Comparison of ENCODE assay signal across 1 cellular context in the genomic region with DNA sequence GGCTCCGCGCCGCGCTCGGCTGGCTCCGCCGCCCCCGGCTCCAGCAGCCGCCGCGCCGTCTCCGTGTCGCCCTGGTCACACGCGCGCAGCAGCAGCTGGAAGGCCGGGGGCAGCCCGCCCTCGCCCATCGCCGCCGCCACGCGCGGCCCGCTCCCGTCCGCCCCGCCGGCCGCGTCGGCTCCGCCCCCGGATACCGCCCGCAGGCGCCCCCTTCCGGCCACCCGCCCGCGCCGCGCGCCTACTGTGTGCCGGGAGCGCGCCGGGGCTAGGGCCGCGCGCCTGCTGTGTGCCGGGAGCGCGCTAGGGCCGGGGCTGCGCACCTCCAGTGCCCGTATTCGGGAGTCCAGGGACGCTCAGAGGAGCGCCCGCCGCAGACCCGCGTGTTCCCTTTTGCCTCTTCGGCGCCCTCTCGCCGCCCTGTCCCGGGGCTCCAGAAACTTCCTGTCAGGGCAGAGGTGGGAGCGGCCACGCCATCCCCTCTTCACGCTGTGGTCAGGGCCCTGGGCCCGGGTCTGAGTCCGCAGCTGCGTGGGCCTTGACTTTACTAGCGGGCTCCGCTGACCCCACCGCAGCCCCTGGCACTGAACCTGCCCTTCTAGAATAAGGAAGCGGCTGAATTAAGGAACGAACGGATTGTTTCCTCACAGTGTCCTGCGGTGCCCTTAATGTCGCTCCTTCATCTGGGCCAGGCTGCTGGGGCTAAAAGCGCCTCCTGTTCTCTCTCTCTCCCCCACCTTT.
TF ChIP-seq lines count a peak whose summit lies in the region.

A gene (minus strand): TSS at position 192 of the 738 bp plus-strand sequence. CDS start 64 bp downstream, at position 128.

TF ChIP-seq in HepG2, 621 proteins besides CTCF, POLR2A, EP300 and RAD21 (continued from another document):
- TF ChIP-seq, protein P1, sequence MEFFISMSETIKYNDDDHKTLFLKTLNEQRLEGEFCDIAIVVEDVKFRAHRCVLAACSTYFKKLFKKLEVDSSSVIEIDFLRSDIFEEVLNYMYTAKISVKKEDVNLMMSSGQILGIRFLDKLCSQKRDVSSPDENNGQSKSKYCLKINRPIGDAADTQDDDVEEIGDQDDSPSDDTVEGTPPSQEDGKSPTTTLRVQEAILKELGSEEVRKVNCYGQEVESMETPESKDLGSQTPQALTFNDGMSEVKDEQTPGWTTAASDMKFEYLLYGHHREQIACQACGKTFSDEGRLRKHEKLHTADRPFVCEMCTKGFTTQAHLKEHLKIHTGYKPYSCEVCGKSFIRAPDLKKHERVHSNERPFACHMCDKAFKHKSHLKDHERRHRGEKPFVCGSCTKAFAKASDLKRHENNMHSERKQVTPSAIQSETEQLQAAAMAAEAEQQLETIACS (CRISPR knock-in tag; IDR thresholded peaks at IDR 0.05), result peak; percentile 96
- TF ChIP-seq, protein P2, sequence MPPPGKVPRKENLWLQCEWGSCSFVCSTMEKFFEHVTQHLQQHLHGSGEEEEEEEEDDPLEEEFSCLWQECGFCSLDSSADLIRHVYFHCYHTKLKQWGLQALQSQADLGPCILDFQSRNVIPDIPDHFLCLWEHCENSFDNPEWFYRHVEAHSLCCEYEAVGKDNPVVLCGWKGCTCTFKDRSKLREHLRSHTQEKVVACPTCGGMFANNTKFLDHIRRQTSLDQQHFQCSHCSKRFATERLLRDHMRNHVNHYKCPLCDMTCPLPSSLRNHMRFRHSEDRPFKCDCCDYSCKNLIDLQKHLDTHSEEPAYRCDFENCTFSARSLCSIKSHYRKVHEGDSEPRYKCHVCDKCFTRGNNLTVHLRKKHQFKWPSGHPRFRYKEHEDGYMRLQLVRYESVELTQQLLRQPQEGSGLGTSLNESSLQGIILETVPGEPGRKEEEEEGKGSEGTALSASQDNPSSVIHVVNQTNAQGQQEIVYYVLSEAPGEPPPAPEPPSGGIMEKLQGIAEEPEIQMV (CRISPR knock-in tag; IDR thresholded peaks at IDR 0.05; ENCODE audit: low read depth), result no peak
- TF ChIP-seq, protein P3, sequence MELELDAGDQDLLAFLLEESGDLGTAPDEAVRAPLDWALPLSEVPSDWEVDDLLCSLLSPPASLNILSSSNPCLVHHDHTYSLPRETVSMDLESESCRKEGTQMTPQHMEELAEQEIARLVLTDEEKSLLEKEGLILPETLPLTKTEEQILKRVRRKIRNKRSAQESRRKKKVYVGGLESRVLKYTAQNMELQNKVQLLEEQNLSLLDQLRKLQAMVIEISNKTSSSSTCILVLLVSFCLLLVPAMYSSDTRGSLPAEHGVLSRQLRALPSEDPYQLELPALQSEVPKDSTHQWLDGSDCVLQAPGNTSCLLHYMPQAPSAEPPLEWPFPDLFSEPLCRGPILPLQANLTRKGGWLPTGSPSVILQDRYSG (CRISPR knock-in tag; IDR thresholded peaks at IDR 0.05), result peak; percentile 71; the same call in 1 of the 2 replicates
- TF ChIP-seq ZNF558 (CRISPR knock-in tag; IDR thresholded peaks at IDR 0.05; ENCODE audit: borderline replicate concordance) (no peak), RCOR2 (CRISPR knock-in tag; IDR thresholded peaks at IDR 0.05) (no peak), TBX3 (IDR thresholded peaks at IDR 0.05; ENCODE audit: borderline replicate concordance) (no peak), ZFY (CRISPR knock-in tag; IDR thresholded peaks at IDR 0.05) (peak; percentile 56), KDM5B (CRISPR knock-in tag; IDR thresholded peaks at IDR 0.05; ENCODE audit: borderline replicate concordance) (0 out of 2 replicates have a peak, but pooled peaks have one; percentile 3), ATM (IDR thresholded peaks at IDR 0.05; ENCODE audit: borderline replicate concordance) (no peak), HDAC2 (CRISPR knock-in tag; IDR thresholded peaks at IDR 0.05) (no peak), PHF8 (CRISPR knock-in tag; IDR thresholded peaks at IDR 0.05) (0 out of 2 replicates have a peak, but pooled peaks have one; percentile 13), ZFP36 (IDR thresholded peaks at IDR 0.05; ENCODE audit: borderline replicate concordance, low read depth, low read length, partially characterized antibody) (no peak), ZNF564 (CRISPR knock-in tag; IDR thresholded peaks at IDR 0.05) (no peak), BHLHE40 (IDR thresholded peaks at IDR 0.05; ENCODE audit: low read length) (no peak), PAX8 (CRISPR knock-in tag; IDR thresholded peaks at IDR 0.05; ENCODE audit: borderline replicate concordance) (no peak), SKI (IDR thresholded peaks at IDR 0.05; ENCODE audit: partially characterized antibody) (no peak), ZNF431 (CRISPR knock-in tag; IDR thresholded peaks at IDR 0.05; ENCODE audit: borderline replicate concordance, low read depth) (0 out of 2 replicates have a peak, but pooled peaks have one; percentile 34), IRF2 (CRISPR knock-in tag; IDR thresholded peaks at IDR 0.05) (no peak), GABPA (IDR thresholded peaks at IDR 0.05; ENCODE audit: low read depth, low read length) (peak; percentile 41; the same call in 1 of the 2 replicates), GABPA (CRISPR knock-in tag; IDR thresholded peaks at IDR 0.05; ENCODE audit: low read depth) (no peak), ZNF563 (CRISPR knock-in tag; IDR thresholded peaks at IDR 0.05) (0 out of 2 replicates have a peak, but pooled peaks have one; percentile 8)
- TF ChIP-seq, protein P4, sequence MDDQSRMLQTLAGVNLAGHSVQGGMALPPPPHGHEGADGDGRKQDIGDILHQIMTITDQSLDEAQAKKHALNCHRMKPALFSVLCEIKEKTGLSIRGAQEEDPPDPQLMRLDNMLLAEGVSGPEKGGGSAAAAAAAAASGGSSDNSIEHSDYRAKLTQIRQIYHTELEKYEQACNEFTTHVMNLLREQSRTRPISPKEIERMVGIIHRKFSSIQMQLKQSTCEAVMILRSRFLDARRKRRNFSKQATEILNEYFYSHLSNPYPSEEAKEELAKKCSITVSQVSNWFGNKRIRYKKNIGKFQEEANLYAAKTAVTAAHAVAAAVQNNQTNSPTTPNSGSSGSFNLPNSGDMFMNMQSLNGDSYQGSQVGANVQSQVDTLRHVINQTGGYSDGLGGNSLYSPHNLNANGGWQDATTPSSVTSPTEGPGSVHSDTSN (CRISPR knock-in tag; IDR thresholded peaks at IDR 0.05; ENCODE audit: borderline replicate concordance), result no peak
- TF ChIP-seq, protein P5, sequence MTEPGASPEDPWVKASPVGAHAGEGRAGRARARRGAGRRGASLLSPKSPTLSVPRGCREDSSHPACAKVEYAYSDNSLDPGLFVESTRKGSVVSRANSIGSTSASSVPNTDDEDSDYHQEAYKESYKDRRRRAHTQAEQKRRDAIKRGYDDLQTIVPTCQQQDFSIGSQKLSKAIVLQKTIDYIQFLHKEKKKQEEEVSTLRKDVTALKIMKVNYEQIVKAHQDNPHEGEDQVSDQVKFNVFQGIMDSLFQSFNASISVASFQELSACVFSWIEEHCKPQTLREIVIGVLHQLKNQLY (CRISPR knock-in tag; IDR thresholded peaks at IDR 0.05), result no peak
- TF ChIP-seq, protein P6, sequence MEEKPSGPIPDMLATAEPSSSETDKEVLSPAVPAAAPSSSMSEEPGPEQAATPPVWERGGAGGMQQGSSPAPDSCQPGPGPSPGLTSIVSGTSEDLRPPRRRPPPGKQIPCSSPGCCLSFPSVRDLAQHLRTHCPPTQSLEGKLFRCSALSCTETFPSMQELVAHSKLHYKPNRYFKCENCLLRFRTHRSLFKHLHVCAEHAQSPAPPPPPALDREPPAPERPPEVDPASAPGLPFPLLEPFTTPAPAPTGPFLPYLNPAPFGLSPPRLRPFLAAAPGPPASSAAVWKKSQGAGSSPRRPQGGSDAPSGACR (CRISPR knock-in tag; IDR thresholded peaks at IDR 0.05), result no peak
- TF ChIP-seq, protein P7, sequence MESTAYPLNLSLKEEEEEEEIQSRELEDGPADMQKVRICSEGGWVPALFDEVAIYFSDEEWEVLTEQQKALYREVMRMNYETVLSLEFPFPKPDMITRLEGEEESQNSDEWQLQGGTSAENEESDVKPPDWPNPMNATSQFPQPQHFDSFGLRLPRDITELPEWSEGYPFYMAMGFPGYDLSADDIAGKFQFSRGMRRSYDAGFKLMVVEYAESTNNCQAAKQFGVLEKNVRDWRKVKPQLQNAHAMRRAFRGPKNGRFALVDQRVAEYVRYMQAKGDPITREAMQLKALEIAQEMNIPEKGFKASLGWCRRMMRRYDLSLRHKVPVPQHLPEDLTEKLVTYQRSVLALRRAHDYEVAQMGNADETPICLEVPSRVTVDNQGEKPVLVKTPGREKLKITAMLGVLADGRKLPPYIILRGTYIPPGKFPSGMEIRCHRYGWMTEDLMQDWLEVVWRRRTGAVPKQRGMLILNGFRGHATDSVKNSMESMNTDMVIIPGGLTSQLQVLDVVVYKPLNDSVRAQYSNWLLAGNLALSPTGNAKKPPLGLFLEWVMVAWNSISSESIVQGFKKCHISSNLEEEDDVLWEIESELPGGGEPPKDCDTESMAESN (CRISPR knock-in tag; conservative IDR thresholded peaks at IDR 0.05), result no peak
- TF ChIP-seq, protein P8, sequence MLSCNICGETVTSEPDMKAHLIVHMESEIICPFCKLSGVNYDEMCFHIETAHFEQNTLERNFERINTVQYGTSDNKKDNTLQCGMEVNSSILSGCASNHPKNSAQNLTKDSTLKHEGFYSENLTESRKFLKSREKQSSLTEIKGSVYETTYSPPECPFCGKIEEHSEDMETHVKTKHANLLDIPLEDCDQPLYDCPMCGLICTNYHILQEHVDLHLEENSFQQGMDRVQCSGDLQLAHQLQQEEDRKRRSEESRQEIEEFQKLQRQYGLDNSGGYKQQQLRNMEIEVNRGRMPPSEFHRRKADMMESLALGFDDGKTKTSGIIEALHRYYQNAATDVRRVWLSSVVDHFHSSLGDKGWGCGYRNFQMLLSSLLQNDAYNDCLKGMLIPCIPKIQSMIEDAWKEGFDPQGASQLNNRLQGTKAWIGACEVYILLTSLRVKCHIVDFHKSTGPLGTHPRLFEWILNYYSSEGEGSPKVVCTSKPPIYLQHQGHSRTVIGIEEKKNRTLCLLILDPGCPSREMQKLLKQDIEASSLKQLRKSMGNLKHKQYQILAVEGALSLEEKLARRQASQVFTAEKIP (CRISPR knock-in tag; IDR thresholded peaks at IDR 0.05; ENCODE audit: borderline replicate concordance), result no peak
- TF ChIP-seq, protein P9, sequence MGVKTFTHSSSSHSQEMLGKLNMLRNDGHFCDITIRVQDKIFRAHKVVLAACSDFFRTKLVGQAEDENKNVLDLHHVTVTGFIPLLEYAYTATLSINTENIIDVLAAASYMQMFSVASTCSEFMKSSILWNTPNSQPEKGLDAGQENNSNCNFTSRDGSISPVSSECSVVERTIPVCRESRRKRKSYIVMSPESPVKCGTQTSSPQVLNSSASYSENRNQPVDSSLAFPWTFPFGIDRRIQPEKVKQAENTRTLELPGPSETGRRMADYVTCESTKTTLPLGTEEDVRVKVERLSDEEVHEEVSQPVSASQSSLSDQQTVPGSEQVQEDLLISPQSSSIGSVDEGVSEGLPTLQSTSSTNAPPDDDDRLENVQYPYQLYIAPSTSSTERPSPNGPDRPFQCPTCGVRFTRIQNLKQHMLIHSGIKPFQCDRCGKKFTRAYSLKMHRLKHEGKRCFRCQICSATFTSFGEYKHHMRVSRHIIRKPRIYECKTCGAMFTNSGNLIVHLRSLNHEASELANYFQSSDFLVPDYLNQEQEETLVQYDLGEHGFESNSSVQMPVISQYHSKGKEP (CRISPR knock-in tag; IDR thresholded peaks at IDR 0.05), result no peak
- TF ChIP-seq, protein P10, sequence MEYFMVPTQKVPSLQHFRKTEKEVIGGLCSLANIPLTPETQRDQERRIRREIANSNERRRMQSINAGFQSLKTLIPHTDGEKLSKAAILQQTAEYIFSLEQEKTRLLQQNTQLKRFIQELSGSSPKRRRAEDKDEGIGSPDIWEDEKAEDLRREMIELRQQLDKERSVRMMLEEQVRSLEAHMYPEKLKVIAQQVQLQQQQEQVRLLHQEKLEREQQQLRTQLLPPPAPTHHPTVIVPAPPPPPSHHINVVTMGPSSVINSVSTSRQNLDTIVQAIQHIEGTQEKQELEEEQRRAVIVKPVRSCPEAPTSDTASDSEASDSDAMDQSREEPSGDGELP (IDR thresholded peaks at IDR 0.05; ENCODE audit: borderline replicate concordance, low read depth), result no peak
